In the genomic region with DNA sequence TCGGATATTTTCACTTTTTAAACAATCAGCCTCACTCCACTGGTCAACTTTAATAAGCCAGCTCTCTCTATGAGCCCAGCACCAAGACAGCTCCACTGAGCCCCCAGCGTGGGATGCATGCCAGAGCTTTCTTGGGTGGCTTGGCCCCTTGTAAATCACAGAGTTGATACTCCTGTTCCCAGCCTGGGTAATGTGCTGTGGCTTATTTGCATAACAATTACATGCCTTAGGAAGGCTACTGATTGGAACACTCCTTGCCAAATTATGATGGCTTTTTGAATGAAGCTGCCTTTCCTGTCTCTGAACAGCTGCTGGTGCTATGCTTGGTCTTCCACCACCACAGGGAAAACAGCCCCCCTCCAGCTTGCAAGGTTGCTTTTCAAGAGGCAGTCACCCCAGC, we compare ENCODE assay signal across 1 cellular context.
TF ChIP-seq lines count a peak whose summit lies in the region.

No MANE protein-coding gene starts in this region.

TF ChIP-seq in GM23338, 12 proteins besides CTCF, POLR2A, EP300 and RAD21 (continued from another document):
- TF ChIP-seq, protein P1, sequence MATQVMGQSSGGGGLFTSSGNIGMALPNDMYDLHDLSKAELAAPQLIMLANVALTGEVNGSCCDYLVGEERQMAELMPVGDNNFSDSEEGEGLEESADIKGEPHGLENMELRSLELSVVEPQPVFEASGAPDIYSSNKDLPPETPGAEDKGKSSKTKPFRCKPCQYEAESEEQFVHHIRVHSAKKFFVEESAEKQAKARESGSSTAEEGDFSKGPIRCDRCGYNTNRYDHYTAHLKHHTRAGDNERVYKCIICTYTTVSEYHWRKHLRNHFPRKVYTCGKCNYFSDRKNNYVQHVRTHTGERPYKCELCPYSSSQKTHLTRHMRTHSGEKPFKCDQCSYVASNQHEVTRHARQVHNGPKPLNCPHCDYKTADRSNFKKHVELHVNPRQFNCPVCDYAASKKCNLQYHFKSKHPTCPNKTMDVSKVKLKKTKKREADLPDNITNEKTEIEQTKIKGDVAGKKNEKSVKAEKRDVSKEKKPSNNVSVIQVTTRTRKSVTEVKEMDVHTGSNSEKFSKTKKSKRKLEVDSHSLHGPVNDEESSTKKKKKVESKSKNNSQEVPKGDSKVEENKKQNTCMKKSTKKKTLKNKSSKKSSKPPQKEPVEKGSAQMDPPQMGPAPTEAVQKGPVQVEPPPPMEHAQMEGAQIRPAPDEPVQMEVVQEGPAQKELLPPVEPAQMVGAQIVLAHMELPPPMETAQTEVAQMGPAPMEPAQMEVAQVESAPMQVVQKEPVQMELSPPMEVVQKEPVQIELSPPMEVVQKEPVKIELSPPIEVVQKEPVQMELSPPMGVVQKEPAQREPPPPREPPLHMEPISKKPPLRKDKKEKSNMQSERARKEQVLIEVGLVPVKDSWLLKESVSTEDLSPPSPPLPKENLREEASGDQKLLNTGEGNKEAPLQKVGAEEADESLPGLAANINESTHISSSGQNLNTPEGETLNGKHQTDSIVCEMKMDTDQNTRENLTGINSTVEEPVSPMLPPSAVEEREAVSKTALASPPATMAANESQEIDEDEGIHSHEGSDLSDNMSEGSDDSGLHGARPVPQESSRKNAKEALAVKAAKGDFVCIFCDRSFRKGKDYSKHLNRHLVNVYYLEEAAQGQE (IDR thresholded peaks at IDR 0.05; ENCODE audit: unreplicated experiment) = no peak
- no peak for TF ChIP-seq ZNF331 (CRISPR knock-in tag; IDR thresholded peaks at IDR 0.05; ENCODE audit: low read depth)
- TF ChIP-seq EZH2 (IDR thresholded peaks at IDR 0.05; ENCODE audit: low read depth, unreplicated experiment) = no peak
- TF ChIP-seq, protein P2, sequence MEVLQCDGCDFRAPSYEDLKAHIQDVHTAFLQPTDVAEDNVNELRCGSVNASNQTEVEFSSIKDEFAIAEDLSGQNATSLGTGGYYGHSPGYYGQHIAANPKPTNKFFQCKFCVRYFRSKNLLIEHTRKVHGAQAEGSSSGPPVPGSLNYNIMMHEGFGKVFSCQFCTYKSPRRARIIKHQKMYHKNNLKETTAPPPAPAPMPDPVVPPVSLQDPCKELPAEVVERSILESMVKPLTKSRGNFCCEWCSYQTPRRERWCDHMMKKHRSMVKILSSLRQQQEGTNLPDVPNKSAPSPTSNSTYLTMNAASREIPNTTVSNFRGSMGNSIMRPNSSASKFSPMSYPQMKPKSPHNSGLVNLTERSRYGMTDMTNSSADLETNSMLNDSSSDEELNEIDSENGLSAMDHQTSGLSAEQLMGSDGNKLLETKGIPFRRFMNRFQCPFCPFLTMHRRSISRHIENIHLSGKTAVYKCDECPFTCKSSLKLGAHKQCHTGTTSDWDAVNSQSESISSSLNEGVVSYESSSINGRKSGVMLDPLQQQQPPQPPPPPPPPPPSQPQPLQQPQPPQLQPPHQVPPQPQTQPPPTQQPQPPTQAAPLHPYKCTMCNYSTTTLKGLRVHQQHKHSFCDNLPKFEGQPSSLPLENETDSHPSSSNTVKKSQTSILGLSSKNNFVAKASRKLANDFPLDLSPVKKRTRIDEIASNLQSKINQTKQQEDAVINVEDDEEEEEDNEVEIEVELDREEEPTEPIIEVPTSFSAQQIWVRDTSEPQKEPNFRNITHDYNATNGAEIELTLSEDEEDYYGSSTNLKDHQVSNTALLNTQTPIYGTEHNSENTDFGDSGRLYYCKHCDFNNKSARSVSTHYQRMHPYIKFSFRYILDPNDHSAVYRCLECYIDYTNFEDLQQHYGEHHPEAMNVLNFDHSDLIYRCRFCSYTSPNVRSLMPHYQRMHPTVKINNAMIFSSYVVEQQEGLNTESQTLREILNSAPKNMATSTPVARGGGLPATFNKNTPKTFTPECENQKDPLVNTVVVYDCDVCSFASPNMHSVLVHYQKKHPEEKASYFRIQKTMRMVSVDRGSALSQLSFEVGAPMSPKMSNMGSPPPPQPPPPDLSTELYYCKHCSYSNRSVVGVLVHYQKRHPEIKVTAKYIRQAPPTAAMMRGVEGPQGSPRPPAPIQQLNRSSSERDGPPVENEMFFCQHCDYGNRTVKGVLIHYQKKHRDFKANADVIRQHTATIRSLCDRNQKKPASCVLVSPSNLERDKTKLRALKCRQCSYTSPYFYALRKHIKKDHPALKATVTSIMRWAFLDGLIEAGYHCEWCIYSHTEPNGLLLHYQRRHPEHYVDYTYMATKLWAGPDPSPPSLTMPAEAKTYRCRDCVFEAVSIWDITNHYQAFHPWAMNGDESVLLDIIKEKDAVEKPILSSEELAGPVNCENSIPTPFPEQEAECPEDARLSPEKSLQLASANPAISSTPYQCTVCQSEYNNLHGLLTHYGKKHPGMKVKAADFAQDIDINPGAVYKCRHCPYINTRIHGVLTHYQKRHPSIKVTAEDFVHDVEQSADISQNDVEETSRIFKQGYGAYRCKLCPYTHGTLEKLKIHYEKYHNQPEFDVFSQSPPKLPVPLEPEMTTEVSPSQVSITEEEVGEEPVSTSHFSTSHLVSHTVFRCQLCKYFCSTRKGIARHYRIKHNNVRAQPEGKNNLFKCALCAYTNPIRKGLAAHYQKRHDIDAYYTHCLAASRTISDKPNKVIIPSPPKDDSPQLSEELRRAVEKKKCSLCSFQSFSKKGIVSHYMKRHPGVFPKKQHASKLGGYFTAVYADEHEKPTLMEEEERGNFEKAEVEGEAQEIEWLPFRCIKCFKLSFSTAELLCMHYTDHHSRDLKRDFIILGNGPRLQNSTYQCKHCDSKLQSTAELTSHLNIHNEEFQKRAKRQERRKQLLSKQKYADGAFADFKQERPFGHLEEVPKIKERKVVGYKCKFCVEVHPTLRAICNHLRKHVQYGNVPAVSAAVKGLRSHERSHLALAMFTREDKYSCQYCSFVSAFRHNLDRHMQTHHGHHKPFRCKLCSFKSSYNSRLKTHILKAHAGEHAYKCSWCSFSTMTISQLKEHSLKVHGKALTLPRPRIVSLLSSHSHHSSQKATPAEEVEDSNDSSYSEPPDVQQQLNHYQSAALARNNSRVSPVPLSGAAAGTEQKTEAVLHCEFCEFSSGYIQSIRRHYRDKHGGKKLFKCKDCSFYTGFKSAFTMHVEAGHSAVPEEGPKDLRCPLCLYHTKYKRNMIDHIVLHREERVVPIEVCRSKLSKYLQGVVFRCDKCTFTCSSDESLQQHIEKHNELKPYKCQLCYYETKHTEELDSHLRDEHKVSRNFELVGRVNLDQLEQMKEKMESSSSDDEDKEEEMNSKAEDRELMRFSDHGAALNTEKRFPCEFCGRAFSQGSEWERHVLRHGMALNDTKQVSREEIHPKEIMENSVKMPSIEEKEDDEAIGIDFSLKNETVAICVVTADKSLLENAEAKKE (CRISPR knock-in tag; IDR thresholded peaks at IDR 0.05) = no peak
- no peak for TF ChIP-seq STAT1 (IDR thresholded peaks at IDR 0.05; ENCODE audit: unreplicated experiment)
- TF ChIP-seq, protein P3, sequence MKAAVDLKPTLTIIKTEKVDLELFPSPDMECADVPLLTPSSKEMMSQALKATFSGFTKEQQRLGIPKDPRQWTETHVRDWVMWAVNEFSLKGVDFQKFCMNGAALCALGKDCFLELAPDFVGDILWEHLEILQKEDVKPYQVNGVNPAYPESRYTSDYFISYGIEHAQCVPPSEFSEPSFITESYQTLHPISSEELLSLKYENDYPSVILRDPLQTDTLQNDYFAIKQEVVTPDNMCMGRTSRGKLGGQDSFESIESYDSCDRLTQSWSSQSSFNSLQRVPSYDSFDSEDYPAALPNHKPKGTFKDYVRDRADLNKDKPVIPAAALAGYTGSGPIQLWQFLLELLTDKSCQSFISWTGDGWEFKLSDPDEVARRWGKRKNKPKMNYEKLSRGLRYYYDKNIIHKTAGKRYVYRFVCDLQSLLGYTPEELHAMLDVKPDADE (IDR thresholded peaks at IDR 0.05) = no peak
- TF ChIP-seq POLR2AphosphoS5 (IDR thresholded peaks at IDR 0.05; ENCODE audit: low read depth) = no peak
- TF ChIP-seq NANOG (IDR thresholded peaks at IDR 0.05; ENCODE audit: borderline replicate concordance) = no peak
- no peak for TF ChIP-seq ZNF114 (CRISPR knock-in tag; IDR thresholded peaks at IDR 0.05)
- TF ChIP-seq JUNB (IDR thresholded peaks at IDR 0.05; ENCODE audit: unreplicated experiment) = no peak
- TF ChIP-seq CREB1 (CRISPR knock-in tag; IDR thresholded peaks at IDR 0.05; ENCODE audit: low read depth) = no peak
